Comparison of ENCODE assay signal across 8 cellular contexts in the genomic region with DNA sequence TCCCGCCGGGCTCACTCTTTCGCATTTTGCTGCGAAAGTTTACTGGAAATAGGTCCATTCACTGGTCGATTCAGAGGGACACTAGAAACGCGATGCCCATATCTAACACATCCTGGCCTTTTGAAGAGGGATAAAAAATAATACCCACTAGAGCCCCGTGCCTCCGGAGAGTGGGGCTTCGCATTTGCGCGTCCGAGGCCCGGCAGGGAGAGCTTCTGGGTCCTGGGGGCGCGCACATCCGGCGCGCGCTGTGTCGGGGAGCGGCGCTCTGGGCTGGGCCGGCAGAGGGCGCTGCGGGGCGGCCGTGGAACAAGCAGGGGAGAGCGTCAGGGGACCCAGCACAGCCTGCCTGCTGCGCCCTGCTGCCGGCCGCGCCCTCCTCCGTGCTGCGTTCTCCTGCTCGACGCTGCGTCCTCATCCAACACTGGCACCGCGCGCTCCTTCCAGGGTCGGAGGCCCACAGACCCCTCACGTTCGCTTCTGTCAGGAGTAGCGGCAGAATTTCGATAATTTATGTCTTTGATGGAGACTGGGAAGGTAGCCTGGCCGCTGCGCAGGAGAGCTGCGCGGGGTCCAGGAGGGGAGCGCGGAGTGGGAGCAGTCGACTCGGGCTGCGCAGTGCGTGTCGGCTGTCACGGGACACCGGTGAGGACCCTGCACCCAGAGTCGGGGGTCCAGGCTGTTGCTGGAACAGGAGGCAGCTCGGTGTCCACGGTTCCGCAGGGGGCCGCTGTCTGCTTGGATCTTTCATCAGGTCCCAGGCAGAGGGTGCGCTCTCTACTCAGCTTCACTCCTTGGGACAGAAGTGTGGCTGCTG. TPM values are rescaled to one million over a fixed set of nuclear protein-coding genes. Genes with fewer than 3 reads are reported as not detected.
DNase-seq lines count a peak whose midpoint lies in the region; ATAC-seq, FAIRE-seq and TF ChIP-seq lines count a peak whose summit lies in the region.

No MANE protein-coding gene starts in this region.

- CTCF ChIA-PET in CD4-positive, alpha-beta memory T cell (lab: Charles Lee; ENCODE audit: partially characterized antibody), result interaction anchor here (0.6 to 3.5 kb wide), 42 partner anchors 9 to 1187 kb away, joined by 3 to 20 read pairs (median 3); partner anchors contain the start of gene ZNF32

- POLR2A ChIA-PET in CD4-positive, alpha-beta memory T cell (lab: Charles Lee; ENCODE audit: partially characterized antibody), result interaction anchor here (0.5 to 2.2 kb wide), 6 partner anchors 10 to 696 kb away, joined by 3 to 15 read pairs (median 4); partner anchors contain the start of gene ZNF32

- H3K4me1 ChIP-seq in CD4-positive, alpha-beta memory T cell (ENCODE audit: insufficient read depth, low read length), result peaks cover 6% of the 10 kb centered on the region

- TF ChIP-seq CTCF in fibroblast of the aortic adventitia (IDR thresholded peaks at IDR 0.05; ENCODE audit: insufficient read depth, low read length), result peak; percentile 70
- peak; percentile 92 for TF ChIP-seq CTCF in nephron progenitor cell (IDR thresholded peaks at IDR 0.05)

- H3K27ac Mint-ChIP-seq in CD4-positive, alpha-beta memory T cell, result peak overlapping the region in 5 of 7 donors; percentile 24 to 82 (median 62)
- no peak overlapping the region for H3K27ac Mint-ChIP-seq in nephron progenitor cell

- peak overlapping the region; percentile 86 to 93 (median 90) for H3K4me3 Mint-ChIP-seq in CD4-positive, alpha-beta memory T cell
- peak overlapping the region; percentile 86 for H3K4me3 Mint-ChIP-seq in nephron progenitor cell

- peak; percentile 73 to 86 (median 82) for DNase-seq in CD4-positive, alpha-beta memory T cell
- DNase-seq in RCC 7860 (ENCODE audit: low spot score) (peak; percentile 44), fibroblast of the aortic adventitia (ENCODE audit: low read depth) (peak; percentile 79), nephron progenitor cell (peak; percentile 93)
- peak; percentile 93 for DNase-seq in activated effector memory CD4-positive, alpha-beta T cell treated with anti-CD3 and anti-CD28 coated beads, Interleukin-2, amount 50 U/mL, for 16 hours
- peak; percentile 74 for DNase-seq in stimulated activated naive CD4-positive, alpha-beta T cell treated with Interleukin-2 at 50 U/mL for 16 hours (lab: John Stamatoyannopoulos, UW)

- peaks cover 2 to 19% (median 8%) of the 10 kb centered on the region in 4 donors for H3K4me1 Mint-ChIP-seq in CD4-positive, alpha-beta memory T cell
- H3K4me1 Mint-ChIP-seq in nephron progenitor cell, result peaks cover 36% of the 10 kb centered on the region

- intact Hi-C loops in CD4-positive, alpha-beta memory T cell (cut with micrococcal nuclease), result loop anchor here (1.0 to 10.0 kb wide), 6 partner anchors 19 to 1167 kb away; partner anchors contain the start of gene ZNF32

- no peaks in the 10 kb centered on the region for H3K27me3 ChIP-seq in CD4-positive, alpha-beta memory T cell (ENCODE audit: insufficient read depth, low read length)

- ATAC-seq in GM19395 (IDR thresholded peaks at IDR 0.05; ENCODE audit: unreplicated experiment) (peak; percentile 98), HG03520 (IDR thresholded peaks at IDR 0.05; ENCODE audit: unreplicated experiment) (peak; percentile 97)

- H3K36me3 Mint-ChIP-seq in CD4-positive, alpha-beta memory T cell, result no peaks in the 10 kb centered on the region
- no peaks in the 10 kb centered on the region for H3K36me3 Mint-ChIP-seq in nephron progenitor cell (ENCODE audit: low read depth)

- H3K27ac ChIP-seq in CD4-positive, alpha-beta memory T cell (ENCODE audit: low read depth, low read length), result peak overlapping the region; percentile 3

- no peaks in the 10 kb centered on the region for H3K9me3 ChIP-seq in CD4-positive, alpha-beta memory T cell (ENCODE audit: control insufficient read depth in 1 of 2, low read length in 2 of 2)

- peak overlapping the region; percentile 60 to 69 for H3K4me3 ChIP-seq in CD4-positive, alpha-beta memory T cell (ENCODE audit: low read length in 2 of 2)
- peak overlapping the region; percentile 74 for H3K4me3 ChIP-seq in fibroblast of the aortic adventitia (ENCODE audit: low read depth, low read length)

- no peaks in the 10 kb centered on the region for H3K9me3 Mint-ChIP-seq in CD4-positive, alpha-beta memory T cell
- no peaks in the 10 kb centered on the region for H3K9me3 Mint-ChIP-seq in nephron progenitor cell

- no peak for FAIRE-seq in RCC 7860 (lab: Jason Lieb, UNC)

- no peaks in the 10 kb centered on the region for H3K36me3 ChIP-seq in CD4-positive, alpha-beta memory T cell (ENCODE audit: insufficient read depth, low read length)

- peaks cover 14 to 18% of the 10 kb centered on the region in 2 donors for H3K27me3 Mint-ChIP-seq in CD4-positive, alpha-beta memory T cell
- peaks cover 44% of the 10 kb centered on the region for H3K27me3 Mint-ChIP-seq in nephron progenitor cell (ENCODE audit: low read depth, poor library complexity)

RNA-seq across cellular contexts. Expression of gene ZNF32, which starts 41.5 kb away (rescaled TPM):
- total RNA-seq in CD4-positive, alpha-beta memory T cell, result 10 to 100 TPM; 35.5 to 39.5 TPM
- 10 to 100 TPM; 76.9 to 92.6 TPM for polyA plus RNA-seq in CD4-positive, alpha-beta memory T cell
- 40.2 and 65.3 TPM in 2 replicates for total RNA-seq in fibroblast of the aortic adventitia (ENCODE audit: low replicate concordance)

Comparison
In these comparisons a context has a peak if more than half of its experiments do, and no peak if none do; other contexts are left out.
1. Peak in every context shown above with its lines: DNase-seq, ATAC-seq, H3K4me3 ChIP-seq and H3K27ac ChIP-seq.